ENCODE assay signal across 8 cellular contexts in genomic region chr17:39951924-39952664, GRCh38. TPM values are rescaled to one million over a fixed set of nuclear protein-coding genes. Genes with fewer than 3 reads are reported as not detected.
A peak's percentile ranks its signal among the peaks of the same experiment; 100 is the strongest.
DNase-seq lines count a peak whose midpoint lies in the region; ATAC-seq, FAIRE-seq and TF ChIP-seq lines count a peak whose summit lies in the region.
"Had no signal": no experiment of that assay in that cellular context is flagged by ENCODE, and none has a peak within 500 bp of the region (broad histone marks: within the 10 kb centered on the region; RNA-seq: fewer than 3 reads in every experiment).

No MANE protein-coding gene starts in this region.

- H3K27me3 ChIP-seq in HCT116 (ENCODE audit: insufficient read depth, low read length), result no peaks in the 10 kb centered on the region
- H3K27me3 ChIP-seq in iPS DF 6.9 (ENCODE audit: control insufficient read depth, insufficient read depth, low read length), result no peaks in the 10 kb centered on the region

- no peaks in the 10 kb centered on the region for H3K9me3 ChIP-seq in HCT116 (ENCODE audit: control insufficient read depth in 1 of 2, insufficient read depth in 1 of 2, low read depth in 1 of 2, low read length in 2 of 2)
- H3K9me3 ChIP-seq in iPS DF 6.9 (ENCODE audit: control insufficient read depth, insufficient read depth, low read length), result no peaks in the 10 kb centered on the region

- H3K27ac ChIP-seq in HCT116 (ENCODE audit: low read depth, low read length), result peak overlapping the region; percentile 48; the same call in 1 of the 2 replicates
- no peak overlapping the region for H3K27ac ChIP-seq in iPS DF 6.9 (ENCODE audit: low read length)

- peak overlapping the region; percentile 36 to 55 for H3K4me3 ChIP-seq in HCT116 (replicated peaks in 1 of 2; ENCODE audit: low read depth in 1 of 2, low read length in 2 of 2)
- H3K4me3 ChIP-seq in iPS DF 6.9 (ENCODE audit: low read length), result peak overlapping the region; percentile 35

- no CpG with 5 or more reads among the region's 21 CpGs for WGBS in iPS DF 6.9 (ENCODE audit: insufficient coverage, insufficient read length)

- H3K36me3 ChIP-seq in HCT116 (ENCODE audit: control insufficient read depth in 1 of 2, insufficient read depth in 2 of 2, low read length in 2 of 2), result no peaks in the 10 kb centered on the region
- H3K36me3 ChIP-seq in iPS DF 6.9 (ENCODE audit: control insufficient read depth, insufficient read depth, low read length), result no peaks in the 10 kb centered on the region

- no peaks in the 10 kb centered on the region for H3K36me3 Mint-ChIP-seq in WTC11

- peaks cover 28% of the 10 kb centered on the region for H3K4me1 Mint-ChIP-seq in WTC11
- peaks cover 47% of the 10 kb centered on the region for H3K4me1 Mint-ChIP-seq in stimulated activated naive CD8-positive, alpha-beta T cell treated with anti-CD3 and anti-CD28 coated beads, Interleukin-15, amount 100 ng/mL, for 72 hours

- no peak for TF ChIP-seq POLR2A in HCT116 (IDR thresholded peaks at IDR 0.05; ENCODE audit: borderline replicate concordance, extremely low read depth, insufficient read depth, insufficient read length)

- no peaks in the 10 kb centered on the region for H3K9me2 ChIP-seq in HCT116 (ENCODE audit: insufficient read depth)

- RAD21 ChIA-PET in HCT116 (lab: Charles Lee; ENCODE audit: low non-redundant PET in 1 of 2, low total read pairs in 2 of 2, uncharacterized antibody in 2 of 2, unreplicated experiment in 2 of 2), result interaction anchor here in 1 of 2 experiments (0.6 to 0.7 kb wide), 2 partner anchors 188 to 330 kb away, joined by 3 to 5 read pairs; partner anchors contain the start of gene CASC3

- peak overlapping the region; percentile 89 for H3K4me2 ChIP-seq in HCT116 (ENCODE audit: low read length)

- no peak for FAIRE-seq in frontal cortex (lab: Jason Lieb, UNC)

- no TSS peak for BruUV-seq in HCT116 (replicated peaks; lab: Mats Ljungman, UMichigan)

- ATAC-seq in HCT116 (no peak; the same call in 1 of the 2 replicates), WTC11 (no peak)
- peak; percentile 17 for ATAC-seq in stimulated activated naive CD8-positive, alpha-beta T cell treated with anti-CD3 and anti-CD28 coated beads, Interleukin-15, amount 100 ng/mL, for 72 hours

- H3K4me1 ChIP-seq in HCT116 (ENCODE audit: control insufficient read depth in 1 of 2, insufficient read depth in 2 of 2, low read length in 2 of 2) (peaks cover 13 to 21% of the 10 kb centered on the region in 2 experiments), iPS DF 6.9 (ENCODE audit: control insufficient read depth, insufficient read depth, low read length) (no peaks in the 10 kb centered on the region; the same call in 1 of the 2 replicates)

- H3K79me2 ChIP-seq in HCT116 (ENCODE audit: insufficient read depth, low read length), result no peaks in the 10 kb centered on the region

- H3K27me3 Mint-ChIP-seq in WTC11 (ENCODE audit: low read depth), result peaks cover 17% of the 10 kb centered on the region
- no peaks in the 10 kb centered on the region for H3K27me3 Mint-ChIP-seq in stimulated activated naive CD8-positive, alpha-beta T cell treated with anti-CD3 and anti-CD28 coated beads, Interleukin-15, amount 100 ng/mL, for 72 hours

- no peaks in the 10 kb centered on the region for H3K9me3 Mint-ChIP-seq in WTC11
- H3K9me3 Mint-ChIP-seq in stimulated activated naive CD8-positive, alpha-beta T cell treated with anti-CD3 and anti-CD28 coated beads, Interleukin-15, amount 100 ng/mL, for 72 hours, result no peaks in the 10 kb centered on the region
- H3K9me3 Mint-ChIP-seq: neural crest cell had no signal

- peak overlapping the region; percentile 49 for H3K9ac ChIP-seq in HCT116 (ENCODE audit: low read length)

- TF ChIP-seq CTCF in HCT116 (IDR thresholded peaks at IDR 0.05 in 2 of 3, conservative IDR thresholded peaks at IDR 0.05 in 1 of 3; ENCODE audit: borderline replicate concordance in 1 of 3, insufficient read depth in 1 of 3, low read depth in 2 of 3, low read length in 2 of 3) (no peak), WTC11 (IDR thresholded peaks at IDR 0.05) (no peak)

- H4K20me1 ChIP-seq in HCT116 (ENCODE audit: insufficient read depth), result no peaks in the 10 kb centered on the region

- no peak for TF ChIP-seq RAD21 in HCT116 (IDR thresholded peaks at IDR 0.05; ENCODE audit: low read depth)

- H3K4me3 Mint-ChIP-seq in WTC11, result peak overlapping the region; percentile 72
- H3K4me3 Mint-ChIP-seq in stimulated activated naive CD8-positive, alpha-beta T cell treated with anti-CD3 and anti-CD28 coated beads, Interleukin-15, amount 100 ng/mL, for 72 hours, result peak overlapping the region; percentile 62 to 63
- H3K4me3 Mint-ChIP-seq: neural crest cell had no signal

- H2AFZ ChIP-seq in HCT116 (ENCODE audit: low read depth, low read length, poor library complexity, severe bottlenecking), result no peak overlapping the region

- POLR2A ChIA-PET in HCT116 (lab: Charles Lee), result no interaction called here
- POLR2A ChIA-PET in WTC11 (lab: Charles Lee), result no interaction called here

- intact Hi-C loops in HCT116 (cut with micrococcal nuclease), result loop anchor here (10.0 kb wide), 1 partner anchor 217 kb away; the partner anchor contains the start of genes GRB7 and MIEN1

- peak overlapping the region; percentile 78 for H3K27ac Mint-ChIP-seq in WTC11
- H3K27ac Mint-ChIP-seq in stimulated activated naive CD8-positive, alpha-beta T cell treated with anti-CD3 and anti-CD28 coated beads, Interleukin-15, amount 100 ng/mL, for 72 hours, result no peak overlapping the region

- CTCF ChIA-PET in HCT116 (lab: Charles Lee), result interaction anchor here (0.6 kb wide), 2 partner anchors 318 to 345 kb away, joined by 3 to 4 read pairs; no protein-coding TSS in a partner anchor
- CTCF ChIA-PET in WTC11 (lab: Charles Lee), result interaction anchor here (0.9 to 1.7 kb wide), 4 partner anchors 76 to 331 kb away, joined by 3 to 5 read pairs (median 3); partner anchors contain the start of genes MED24 and MIEN1

- DNase-seq in HCT116 (ENCODE audit: low read depth, low spot score) (no peak), WTC11 (ENCODE audit: low spot score) (no peak), iPS DF 6.9 (ENCODE audit: low read depth, low spot score) (no peak), iPS-NIHi11 (ENCODE audit: low spot score) (no peak), frontal cortex (ENCODE audit: low spot score in 2 of 2) (no peak), COLO829 (ENCODE audit: low spot score) (no peak)
- DNase-seq in stimulated activated naive CD8-positive, alpha-beta T cell treated with anti-CD3 and anti-CD28 coated beads, Interleukin-15, amount 100 ng/mL, for 72 hours, result no peak

TF ChIP-seq in HCT116, 20 proteins besides CTCF, POLR2A, EP300 and RAD21 (continues in another document):
- TF ChIP-seq ZFX (IDR thresholded peaks at IDR 0.05) (no peak), EZH2 (IDR thresholded peaks at IDR 0.05) (no peak), ZBTB33 (IDR thresholded peaks at IDR 0.05; ENCODE audit: extremely low read depth, insufficient replicate concordance, low read length) (no peak), CBX3 (IDR thresholded peaks at IDR 0.05; ENCODE audit: low read depth) (no peak)

TF ChIP-seq in WTC11, 78 proteins besides CTCF, POLR2A, EP300 and RAD21:
- peak; percentile 27; the same call in 1 of the 2 replicates for TF ChIP-seq FOXP1 (CRISPR knock-in tag; IDR thresholded peaks at IDR 0.05; ENCODE audit: borderline replicate concordance)
- TF ChIP-seq PRRX2 (CRISPR knock-in tag; IDR thresholded peaks at IDR 0.05), result no peak
TF ChIP-seq in WTC11: peak in this region for 1.

RNA-seq across cellular contexts. Expression of gene GSDMA, which starts 10.7 kb away (rescaled TPM):
- not detected for total RNA-seq in HCT116 (2021; ENCODE audit: unreplicated experiment)
- polyA plus RNA-seq in HCT116 (2012), result 0.08 TPM in 1 of 2 replicates, not detected in the other
- not detected in 3 replicates for total RNA-seq in WTC11 (2021)
- under 0.01 TPM for total RNA-seq in frontal cortex
- total RNA-seq: neural crest cell had no signal

RNA-seq across cellular contexts. Expression of gene LRRC3C, which starts 24.6 kb away (rescaled TPM):
- total RNA-seq in HCT116 (2021; ENCODE audit: unreplicated experiment) (not detected), WTC11 (2021) (not detected in 3 replicates), frontal cortex (not detected)
- polyA plus RNA-seq in HCT116 (2012), result not detected in 2 replicates
- total RNA-seq: neural crest cell had no signal

RNA-seq across cellular contexts. Expression of gene ORMDL3, which starts 24.7 kb away (rescaled TPM):
- 46.9 TPM for total RNA-seq in HCT116 (2021; ENCODE audit: unreplicated experiment)
- polyA plus RNA-seq in HCT116 (2012), result 34.4 and 43.3 TPM in 2 replicates
- total RNA-seq in WTC11 (2021), result 53.2 to 59.4 TPM (median 54.1 TPM) in 3 replicates
- 38.3 TPM for total RNA-seq in frontal cortex

RNA-seq across cellular contexts. Expression of gene PSMD3, which starts 28.5 kb away (rescaled TPM):
- total RNA-seq in HCT116 (2021; ENCODE audit: unreplicated experiment), result 152 TPM
- 176 and 191 TPM in 2 replicates for polyA plus RNA-seq in HCT116 (2012)
- 157 to 190 TPM (median 158 TPM) in 3 replicates for total RNA-seq in WTC11 (2021)
- total RNA-seq in frontal cortex, result 77.0 TPM

RNA-seq across cellular contexts. Expression of gene GSDMB, which starts 33.7 kb away (rescaled TPM):
- total RNA-seq in HCT116 (2021; ENCODE audit: unreplicated experiment) (22.2 TPM), WTC11 (2021) (14.1 to 21.6 TPM (median 18.5 TPM) in 3 replicates), frontal cortex (6.5 TPM)
- 13.4 and 14.7 TPM in 2 replicates for polyA plus RNA-seq in HCT116 (2012)
